9 cellular contexts compared by ENCODE assay signal in the genomic region with DNA sequence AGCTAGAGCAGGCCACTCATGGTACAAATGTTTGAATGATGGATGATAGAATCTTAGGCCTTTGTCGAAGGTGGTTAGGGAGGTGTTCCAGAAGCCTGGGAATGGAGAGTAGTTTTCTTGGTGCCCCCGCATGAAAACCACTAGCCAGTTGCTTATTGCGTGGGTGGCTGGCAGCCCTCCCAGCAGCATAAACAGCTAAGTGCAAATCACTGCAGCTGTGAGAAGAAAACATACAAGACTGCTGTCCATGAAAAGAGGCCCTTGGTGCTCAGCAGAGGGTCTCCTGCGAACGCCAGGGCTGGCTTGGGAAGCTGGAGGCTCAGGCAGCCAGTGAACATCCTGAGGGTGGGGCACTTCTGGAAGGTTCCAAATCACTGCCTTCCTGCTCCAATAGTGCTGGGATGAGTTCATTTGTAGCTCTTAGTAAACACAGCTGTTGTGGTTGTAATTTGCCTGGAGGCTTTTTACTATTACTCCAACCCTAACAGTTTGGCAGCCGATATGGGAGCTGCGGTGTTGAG.
DNase-seq lines count a peak whose midpoint lies in the region; ATAC-seq and TF ChIP-seq lines count a peak whose summit lies in the region.
"Had no signal": no experiment of that assay in that cellular context is flagged by ENCODE, and none has a peak within 500 bp of the region (broad histone marks: within the 10 kb centered on the region; RNA-seq: fewer than 3 reads in every experiment).

No MANE protein-coding gene starts in this region.

- POLR2A ChIA-PET in A673 (lab: Charles Lee; ENCODE audit: low non-redundant PET): no interaction called here

- H3K27ac Mint-ChIP-seq in activated naive CD4-positive, alpha-beta T cell treated with anti-CD3 and anti-CD28 coated beads for 36 hours: no peak overlapping the region

- no TSS peak for BruUV-seq in A673 (replicated peaks; lab: Mats Ljungman, UMichigan)

- H3K4me1 ChIP-seq in A673 (ENCODE audit: insufficient read depth, low read length, poor library complexity, severe bottlenecking): no peaks in the 10 kb centered on the region

- no peak for ATAC-seq in GM18867 (IDR thresholded peaks at IDR 0.05; ENCODE audit: unreplicated experiment)

- H3K4me1 Mint-ChIP-seq in activated naive CD4-positive, alpha-beta T cell treated with anti-CD3 and anti-CD28 coated beads for 36 hours (ENCODE audit: low read depth): peaks cover 10% of the 10 kb centered on the region

- no peaks in the 10 kb centered on the region for H3K27me3 ChIP-seq in A673 (replicated peaks; ENCODE audit: insufficient read depth, low read depth, low read length, poor library complexity)

- H3K4me3 ChIP-seq in A673 (ENCODE audit: low read depth, low read length, poor library complexity, severe bottlenecking): no peak overlapping the region

- H3K27ac ChIP-seq in A673 (ENCODE audit: low read depth, low read length, poor library complexity, severe bottlenecking): no peak overlapping the region
- peak overlapping the region; percentile 85 for H3K27ac ChIP-seq in caudate nucleus (ENCODE audit: low read depth, low read length)

- no peak overlapping the region for H3K4me3 Mint-ChIP-seq in activated naive CD4-positive, alpha-beta T cell treated with anti-CD3 and anti-CD28 coated beads for 36 hours

- H3K9me3 ChIP-seq in A673 (ENCODE audit: low read depth, low read length, poor library complexity, severe bottlenecking): no peaks in the 10 kb centered on the region

- DNase-seq in A673 (ENCODE audit: low spot score) (peak; percentile 3), NCI-H1092 treated with DMSO at 0.1 percent for 48 hours (lab: John Stamatoyannopoulos, UW) (peak; percentile 67), caudate nucleus (lab: John Stamatoyannopoulos, UW) (peak in 11 of 61 donors; percentile 5 to 44 (median 13)), medulla oblongata (ENCODE audit: extremely low spot score) (peak; percentile 36), NCI-H146 treated with DMSO at 0.1 percent for 48 hours (lab: John Stamatoyannopoulos, UW; ENCODE audit: unreplicated experiment) (no peak), GM10266 (ENCODE audit: extremely low spot score) (no peak)
- no peak for DNase-seq in activated naive CD4-positive, alpha-beta T cell treated with anti-CD3 and anti-CD28 coated beads for 36 hours
- DNase-seq: NCI-H2107 had no signal

- CTCF ChIA-PET in A673 (lab: Charles Lee): no interaction called here
- CTCF ChIA-PET in activated naive CD4-positive, alpha-beta T cell treated with anti-CD3 and anti-CD28 coated beads for 36 hours (lab: Charles Lee): interaction anchor here (0.9 kb wide), 1 partner anchor 39 kb away, joined by 3 read pairs; no protein-coding TSS in a partner anchor

- no peaks in the 10 kb centered on the region for H3K27me3 Mint-ChIP-seq in activated naive CD4-positive, alpha-beta T cell treated with anti-CD3 and anti-CD28 coated beads for 36 hours (ENCODE audit: low read depth)

- peaks cover 21% of the 10 kb centered on the region for H3K36me3 Mint-ChIP-seq in activated naive CD4-positive, alpha-beta T cell treated with anti-CD3 and anti-CD28 coated beads for 36 hours (ENCODE audit: low read depth)

- no peaks in the 10 kb centered on the region for H3K9me3 Mint-ChIP-seq in activated naive CD4-positive, alpha-beta T cell treated with anti-CD3 and anti-CD28 coated beads for 36 hours

- TF ChIP-seq CTCF in A673 (conservative IDR thresholded peaks at IDR 0.05; ENCODE audit: low read depth, low read length) (no peak), GM10266 (IDR thresholded peaks at IDR 0.05; ENCODE audit: control insufficient read depth, insufficient read depth, low read depth, missing control alignments) (no peak)

- H3K36me3 ChIP-seq in A673 (ENCODE audit: insufficient read depth, low read length, poor library complexity, severe bottlenecking): no peaks in the 10 kb centered on the region

- intact Hi-C loops in A673 (cut with micrococcal nuclease; ENCODE audit: unreplicated experiment): no loop called here
- intact Hi-C loops in activated naive CD4-positive, alpha-beta T cell treated with anti-CD3 and anti-CD28 coated beads for 36 hours (cut with micrococcal nuclease): no loop called here

Comparison
In these comparisons a context has a peak if more than half of its experiments do, and no peak if none do; other contexts are left out.
1. DNase-seq: peak in A673 (single experiment), NCI-H1092 treated with DMSO at 0.1 percent for 48 hours (single experiment) and medulla oblongata (single experiment); none in NCI-H146 treated with DMSO at 0.1 percent for 48 hours (single experiment), GM10266 (single experiment) and activated naive CD4-positive, alpha-beta T cell treated with anti-CD3 and anti-CD28 coated beads for 36 hours (single experiment).